In genomic region chr5:163914911-163915310, GRCh38 we compare ENCODE assay signal across 8 cellular contexts.
DNase-seq lines count a peak whose midpoint lies in the region; ATAC-seq and TF ChIP-seq lines count a peak whose summit lies in the region.

No MANE protein-coding gene starts in this region.

- no peaks in the 10 kb centered on the region for H3K36me3 ChIP-seq in IMR-90 (ENCODE audit: control insufficient read depth, insufficient read depth, low read length)

- no peak overlapping the region for H2BK5ac ChIP-seq in IMR-90 (ENCODE audit: low read depth, low read length, poor library complexity, severe bottlenecking)

- intact Hi-C loops in Calu3 (cut with micrococcal nuclease; ENCODE audit: unreplicated experiment) (loop anchor here (10.0 kb wide), 1 partner anchor 350 kb away; no protein-coding TSS in a partner anchor), IMR-90 (cut with micrococcal nuclease) (no loop called here)

- H3K4me1 Mint-ChIP-seq in Calu3 (ENCODE audit: low read depth, unreplicated experiment) = peaks cover 6% of the 10 kb centered on the region
- no peaks in the 10 kb centered on the region for H3K4me1 Mint-ChIP-seq in central memory CD8-positive, alpha-beta T cell
- no peaks in the 10 kb centered on the region for H3K4me1 Mint-ChIP-seq in activated T-cell treated with anti-CD3 and anti-CD28 coated beads, Interleukin-2, amount 50 U/mL, for 24 hours (ENCODE audit: low read depth)

- in situ Hi-C loops in IMR-90 (cut with MboI; ENCODE audit: low sequenced_read_pairs) = no loop called here

- TF ChIP-seq POLR2A in IMR-90 (IDR thresholded peaks at IDR 0.05; ENCODE audit: low read depth, low read length) = no peak

- H3K56ac ChIP-seq in IMR-90 (ENCODE audit: extremely low read depth, insufficient read depth, low read length) = no peak overlapping the region

- CTCF ChIA-PET in Calu3 (lab: Charles Lee) (no interaction called here), IMR-90 (lab: Yijun Ruan, JAX) (no interaction called here)

- no peak overlapping the region for H3K4me3 Mint-ChIP-seq in Calu3 (ENCODE audit: low read depth, unreplicated experiment)
- H3K4me3 Mint-ChIP-seq in central memory CD8-positive, alpha-beta T cell = no peak overlapping the region
- H3K4me3 Mint-ChIP-seq in activated T-cell treated with anti-CD3 and anti-CD28 coated beads, Interleukin-2, amount 50 U/mL, for 24 hours = no peak overlapping the region

- H4K20me1 ChIP-seq in IMR-90 (ENCODE audit: insufficient read depth, low read length) = no peaks in the 10 kb centered on the region

- H4K8ac ChIP-seq in IMR-90 (ENCODE audit: low read depth in 2 of 2, low read length in 2 of 2) = no peak overlapping the region

- no peak overlapping the region for H3K23ac ChIP-seq in IMR-90 (ENCODE audit: low read depth, low read length)

- no peak overlapping the region for H3K9ac ChIP-seq in IMR-90 (ENCODE audit: low read depth, low read length)

- dilution Hi-C loops in IMR-90 (cut with HindIII; ENCODE audit: low sequenced_read_pairs, unreplicated experiment) = no loop called here

- H3K36me3 Mint-ChIP-seq in Calu3 (ENCODE audit: insufficient read depth, unreplicated experiment) = no peaks in the 10 kb centered on the region
- peaks cover 4% of the 10 kb centered on the region for H3K36me3 Mint-ChIP-seq in central memory CD8-positive, alpha-beta T cell (ENCODE audit: insufficient read depth)
- no peaks in the 10 kb centered on the region for H3K36me3 Mint-ChIP-seq in activated T-cell treated with anti-CD3 and anti-CD28 coated beads, Interleukin-2, amount 50 U/mL, for 24 hours (ENCODE audit: low read depth)

- H2BK120ac ChIP-seq in IMR-90 (ENCODE audit: low read depth, low read length) = no peak overlapping the region

- H3K18ac ChIP-seq in IMR-90 (ENCODE audit: low read depth, low read length) = no peak overlapping the region

- no peak overlapping the region for H3K14ac ChIP-seq in IMR-90 (replicated peaks; ENCODE audit: low read depth, low read length)

- no TSS peak for BruUV-seq in Calu3 (replicated peaks; lab: Mats Ljungman, UMichigan)
- no TSS peak for BruUV-seq in IMR-90 (replicated peaks; lab: Mats Ljungman, UMichigan)

- DNase-seq in Calu3 (peak; percentile 7), IMR-90 (no peak), NCI-H187 treated with DMSO at 0.1 percent for 48 hours (lab: John Stamatoyannopoulos, UW) (no peak), kidney glomerular epithelial cell (lab: John Stamatoyannopoulos, UW) (no peak)
- DNase-seq in central memory CD8-positive, alpha-beta T cell (ENCODE audit: low spot score in 2 of 2) = no peak
- DNase-seq in activated T-cell treated with anti-CD3 and anti-CD28 coated beads, Interleukin-2, amount 50 U/mL, for 24 hours = no peak

- H3K27ac Mint-ChIP-seq in Calu3 (ENCODE audit: unreplicated experiment) = no peak overlapping the region
- no peak overlapping the region for H3K27ac Mint-ChIP-seq in central memory CD8-positive, alpha-beta T cell (ENCODE audit: low read depth)
- no peak overlapping the region for H3K27ac Mint-ChIP-seq in activated T-cell treated with anti-CD3 and anti-CD28 coated beads, Interleukin-2, amount 50 U/mL, for 24 hours

- H3K9me3 ChIP-seq in IMR-90 (ENCODE audit: control insufficient read depth, insufficient read depth, low read length) = no peaks in the 10 kb centered on the region; the same call in 1 of the 2 replicates

- H2AK5ac ChIP-seq in IMR-90 (ENCODE audit: low read depth, low read length) = peak overlapping the region; percentile 16; the same call in 1 of the 2 replicates

- H3K27me3 ChIP-seq in IMR-90 (ENCODE audit: control insufficient read depth, insufficient read depth, low read length) = no peaks in the 10 kb centered on the region

- H3K9me1 ChIP-seq in IMR-90 (ENCODE audit: insufficient read depth, low read length) = no peaks in the 10 kb centered on the region

- no peak overlapping the region for H2AFZ ChIP-seq in IMR-90 (replicated peaks; ENCODE audit: low read length, poor library complexity)

- TF ChIP-seq CTCF in Calu3 (IDR thresholded peaks at IDR 0.05; ENCODE audit: unreplicated experiment) (no peak), IMR-90 (conservative IDR thresholded peaks at IDR 0.05; ENCODE audit: low read depth, low read length) (no peak)

- H4K5ac ChIP-seq in IMR-90 (ENCODE audit: low read depth, low read length) = no peak overlapping the region

- no peak overlapping the region for H2BK15ac ChIP-seq in IMR-90 (ENCODE audit: low read depth, low read length)

- no peak overlapping the region for H2BK20ac ChIP-seq in IMR-90 (ENCODE audit: low read depth, low read length)

- peak; percentile 28 for ATAC-seq in GM21576 (IDR thresholded peaks at IDR 0.05; ENCODE audit: unreplicated experiment)
- ATAC-seq in IMR-90 (ENCODE audit: low read depth) = no peak
- ATAC-seq in central memory CD8-positive, alpha-beta T cell (replicated peaks; ENCODE audit: extremely low read depth, poor library complexity, severe bottlenecking) = peak; percentile 44
- no peak for ATAC-seq in GM21423 (IDR thresholded peaks at IDR 0.05; ENCODE audit: unreplicated experiment)

- H4K91ac ChIP-seq in IMR-90 (ENCODE audit: insufficient read depth, low read depth, low read length) = no peak overlapping the region

- H3K27ac ChIP-seq in IMR-90 (ENCODE audit: insufficient read depth, low read length) = no peak overlapping the region

- H3K79me1 ChIP-seq in IMR-90 (ENCODE audit: low read depth in 1 of 2, low read length in 2 of 2) = no peaks in the 10 kb centered on the region

- H3K4me2 ChIP-seq in IMR-90 (ENCODE audit: low read depth, low read length) = no peak overlapping the region

- POLR2A ChIA-PET in IMR-90 (lab: Charles Lee; ENCODE audit: unreplicated experiment) = interaction anchor here (0.6 kb wide), 1 partner anchor 61 kb away, joined by 3 read pairs; no protein-coding TSS in a partner anchor

- WGBS in IMR-90 (ENCODE audit: extremely low coverage in 2 of 2, insufficient read length in 1 of 2), 2 experiments = no CpG with 5 or more reads among the region's 5 CpGs

- no peak overlapping the region for H2AK9ac ChIP-seq in IMR-90 (replicated peaks; ENCODE audit: low read depth, low read length, poor library complexity)

- peaks cover 6% of the 10 kb centered on the region for H3K9me3 Mint-ChIP-seq in Calu3 (ENCODE audit: low read depth, unreplicated experiment)
- peaks cover 20% of the 10 kb centered on the region for H3K9me3 Mint-ChIP-seq in central memory CD8-positive, alpha-beta T cell
- peaks cover 3% of the 10 kb centered on the region for H3K9me3 Mint-ChIP-seq in activated T-cell treated with anti-CD3 and anti-CD28 coated beads, Interleukin-2, amount 50 U/mL, for 24 hours

- H3K27me3 Mint-ChIP-seq in Calu3 (ENCODE audit: unreplicated experiment) = no peaks in the 10 kb centered on the region
- H3K27me3 Mint-ChIP-seq in central memory CD8-positive, alpha-beta T cell = no peaks in the 10 kb centered on the region
- H3K27me3 Mint-ChIP-seq in activated T-cell treated with anti-CD3 and anti-CD28 coated beads, Interleukin-2, amount 50 U/mL, for 24 hours = no peaks in the 10 kb centered on the region

- H3K4me3 ChIP-seq in IMR-90 (ENCODE audit: insufficient read depth, low read depth, low read length) = no peak overlapping the region

- H3K4me1 ChIP-seq in IMR-90 (ENCODE audit: control insufficient read depth, insufficient read depth, low read length) = peaks cover 8% of the 10 kb centered on the region

- H3K4ac ChIP-seq in IMR-90 (ENCODE audit: low read depth, low read length) = peak overlapping the region; percentile 24; the same call in 1 of the 2 replicates

- no peak for TF ChIP-seq RAD21 in IMR-90 (IDR thresholded peaks at IDR 0.05; ENCODE audit: low read length)

TF ChIP-seq in IMR-90, 13 proteins besides CTCF, POLR2A, EP300 and RAD21:
- TF ChIP-seq SMC3 (IDR thresholded peaks at IDR 0.05; ENCODE audit: low read depth, low read length) (no peak), BHLHE40 (IDR thresholded peaks at IDR 0.05; ENCODE audit: low read depth, low read length) (no peak), MAFK (IDR thresholded peaks at IDR 0.05; ENCODE audit: low read depth, low read length) (no peak), FOS (IDR thresholded peaks at IDR 0.05; ENCODE audit: low read depth, low read length) (no peak), USF2 (IDR thresholded peaks at IDR 0.05; ENCODE audit: low read depth, low read length) (no peak), RFX5 (IDR thresholded peaks at IDR 0.05; ENCODE audit: low read depth, low read length) (no peak), MXI1 (IDR thresholded peaks at IDR 0.05; ENCODE audit: borderline replicate concordance, low read depth, low read length) (no peak), CEBPB (IDR thresholded peaks at IDR 0.05; ENCODE audit: low read depth, low read length) (no peak), ELK1 (IDR thresholded peaks at IDR 0.05; ENCODE audit: borderline replicate concordance, low read depth, low read length) (no peak)

Comparison
In these comparisons a context has a peak if more than half of its experiments do, and no peak if none do; other contexts are left out.
1. ATAC-seq: peak in GM21576 (single experiment) and central memory CD8-positive, alpha-beta T cell (single experiment); none in IMR-90 (single experiment) and GM21423 (single experiment).